In the genomic region with DNA sequence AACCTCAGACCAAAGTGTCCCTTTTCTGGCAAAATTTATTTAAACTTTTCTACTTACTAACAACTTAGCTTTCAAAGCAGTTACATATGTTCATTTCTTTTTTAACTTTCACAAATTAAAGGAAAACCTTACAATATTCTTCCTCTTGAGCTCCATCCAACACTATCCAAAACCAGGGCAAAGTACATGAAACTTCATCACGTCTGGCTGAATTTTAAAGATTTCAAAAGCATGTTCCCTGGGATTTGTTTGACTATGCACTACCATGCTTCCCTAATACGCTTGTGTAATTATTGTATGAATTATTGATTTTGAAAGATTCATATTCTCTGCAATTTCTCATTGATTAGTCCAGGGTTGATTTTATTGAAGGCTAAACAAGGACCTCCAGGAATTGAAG, we compare ENCODE assay signal across 11 cellular contexts.
"Had no signal": no experiment of that assay in that cellular context is flagged by ENCODE, and none has a peak within 500 bp of the region (broad histone marks: within the 10 kb centered on the region; RNA-seq: fewer than 3 reads in every experiment).

No MANE protein-coding gene starts in this region.

- H3K4me1 ChIP-seq: HAP-1 had no signal

- DNase-seq: GM23248, GOT3, H7, H9, HCEC 1CT, HFFc6 had no signal

- FAIRE-seq: H1, H54 had no signal

- H3K36me3 ChIP-seq: HAP-1 had no signal

- H3K4me2 ChIP-seq: GM23338 had no signal

- H3K27ac ChIP-seq: GM23248 had no signal

- ATAC-seq: GM23338, HCT116 had no signal

- H3K4me3 ChIP-seq: GM23248, GM23338, HAP-1 had no signal

- H2AFZ ChIP-seq: GM23248, GM23338 had no signal

- H3K9me3 ChIP-seq: HAP-1 had no signal

- H3K9ac ChIP-seq: GM23248 had no signal
